ENCODE assay signal across 16 cellular contexts in the genomic region with DNA sequence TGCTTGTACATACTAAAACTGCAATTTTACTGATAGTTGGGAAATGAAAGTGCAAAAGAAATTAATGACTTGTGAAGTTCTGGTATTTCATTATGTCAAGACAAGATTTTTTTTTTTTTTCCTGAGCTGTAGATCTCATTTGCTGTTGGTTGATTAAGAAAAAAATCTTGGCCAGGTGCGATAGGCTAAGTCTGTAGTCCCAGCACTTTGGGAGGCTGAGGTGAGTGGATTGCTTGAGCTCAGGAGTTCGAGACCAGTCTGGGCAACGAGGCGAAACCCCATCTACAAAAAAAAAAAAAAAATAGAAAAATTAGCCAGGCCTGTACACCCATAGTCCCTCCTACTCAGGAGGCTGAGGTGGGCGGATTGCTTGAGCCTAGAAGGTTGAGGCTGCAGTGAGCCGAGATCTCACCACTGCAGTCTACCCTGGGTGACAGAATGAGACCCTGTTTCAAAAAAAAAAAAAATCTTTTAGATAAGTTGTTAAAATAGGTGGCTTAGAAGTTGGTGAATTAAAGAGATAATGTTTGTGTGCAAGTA. TPM values are rescaled to one million over a fixed set of nuclear protein-coding genes. Genes with fewer than 3 reads are reported as not detected.
A peak's percentile ranks its signal among the peaks of the same experiment; 100 is the strongest.
DNase-seq lines count a peak whose midpoint lies in the region; ATAC-seq and TF ChIP-seq lines count a peak whose summit lies in the region.
"Had no signal": no experiment of that assay in that cellular context is flagged by ENCODE, and none has a peak within 500 bp of the region (broad histone marks: within the 10 kb centered on the region; RNA-seq: fewer than 3 reads in every experiment).

No MANE protein-coding gene starts in this region.

- intact Hi-C loops in left ventricle myocardium inferior (cut with micrococcal nuclease), result no loop called here

- H3K27ac ChIP-seq in KMS-11 (no peak overlapping the region), left ventricle myocardium inferior (replicated peaks) (no peak overlapping the region)
- H3K27ac ChIP-seq: esophagus muscularis mucosa had no signal

- H3K27me3 Mint-ChIP-seq in activated CD8-positive, alpha-beta memory T cell treated with anti-CD3 and anti-CD28 coated beads, Interleukin-2, amount 10 ng/mL, durations not matched to agents 7 days and 5 days, result no peaks in the 10 kb centered on the region
- no peaks in the 10 kb centered on the region for H3K27me3 Mint-ChIP-seq in activated T-helper 17 cell treated with anti-CD3 and anti-CD28 coated beads, Interleukin-2, amount 50 U/mL, for 72 hours

- peaks cover 43% of the 10 kb centered on the region for H3K36me3 Mint-ChIP-seq in activated CD8-positive, alpha-beta memory T cell treated with anti-CD3 and anti-CD28 coated beads, Interleukin-2, amount 10 ng/mL, durations not matched to agents 7 days and 5 days
- peaks cover 82% of the 10 kb centered on the region for H3K36me3 Mint-ChIP-seq in activated T-helper 17 cell treated with anti-CD3 and anti-CD28 coated beads, Interleukin-2, amount 50 U/mL, for 72 hours (ENCODE audit: low read depth)
- H3K36me3 Mint-ChIP-seq in stimulated activated effector memory CD8-positive, alpha-beta T cell treated with anti-CD3 and anti-CD28 coated beads, Interleukin-12 subunit alpha, Interleukin-12 subunit beta, amount 100 ng/mL, for 72 hours, result peaks cover 76% of the 10 kb centered on the region

- no peak overlapping the region for H2AFZ ChIP-seq in KMS-11 (ENCODE audit: low read depth)

- H3K4me1 Mint-ChIP-seq in activated CD8-positive, alpha-beta memory T cell treated with anti-CD3 and anti-CD28 coated beads, Interleukin-2, amount 10 ng/mL, durations not matched to agents 7 days and 5 days, result peaks cover 73% of the 10 kb centered on the region
- H3K4me1 Mint-ChIP-seq in activated T-helper 17 cell treated with anti-CD3 and anti-CD28 coated beads, Interleukin-2, amount 50 U/mL, for 72 hours, result peaks cover 53% of the 10 kb centered on the region
- H3K4me1 Mint-ChIP-seq in stimulated activated effector memory CD8-positive, alpha-beta T cell treated with anti-CD3 and anti-CD28 coated beads, Interleukin-12 subunit alpha, Interleukin-12 subunit beta, amount 100 ng/mL, for 72 hours, result peaks cover 73% of the 10 kb centered on the region

- peak overlapping the region; percentile 58; the same call in 1 of the 2 replicates for H3K4me2 ChIP-seq in KMS-11

- CTCF ChIA-PET in activated CD8-positive, alpha-beta memory T cell treated with anti-CD3 and anti-CD28 coated beads, Interleukin-2, amount 10 ng/mL, durations not matched to agents 7 days and 5 days (lab: Charles Lee), result interaction anchor here (0.7 to 5.0 kb wide), 6 partner anchors 11 to 118 kb away, joined by 3 to 35 read pairs (median 3); a partner anchor contains a TSS

- TF ChIP-seq CTCF in KMS-11 (conservative IDR thresholded peaks at IDR 0.05; ENCODE audit: low read depth, low read length), result no peak
- TF ChIP-seq CTCF in left ventricle myocardium inferior (IDR thresholded peaks at IDR 0.05; ENCODE audit: borderline replicate concordance), result no peak

- ATAC-seq in activated CD8-positive, alpha-beta memory T cell treated with anti-CD3 and anti-CD28 coated beads, Interleukin-2, amount 10 ng/mL, durations not matched to agents 7 days and 5 days, result no peak
- no peak for ATAC-seq in activated T-helper 17 cell treated with anti-CD3 and anti-CD28 coated beads, Interleukin-2, amount 50 U/mL, for 72 hours (replicated peaks)
- ATAC-seq in stimulated activated effector memory CD8-positive, alpha-beta T cell treated with anti-CD3 and anti-CD28 coated beads, Interleukin-12 subunit alpha, Interleukin-12 subunit beta, amount 100 ng/mL, for 72 hours, result peak; percentile 33
- ATAC-seq in HG03571 (IDR thresholded peaks at IDR 0.05; ENCODE audit: unreplicated experiment), result no peak
- ATAC-seq: WTC11 had no signal

- peaks cover 89% of the 10 kb centered on the region for H3K79me2 ChIP-seq in KMS-11 (ENCODE audit: insufficient read depth, low read depth)

- H3K27ac Mint-ChIP-seq in activated CD8-positive, alpha-beta memory T cell treated with anti-CD3 and anti-CD28 coated beads, Interleukin-2, amount 10 ng/mL, durations not matched to agents 7 days and 5 days, result peak overlapping the region; percentile 89
- H3K27ac Mint-ChIP-seq in activated T-helper 17 cell treated with anti-CD3 and anti-CD28 coated beads, Interleukin-2, amount 50 U/mL, for 72 hours, result peak overlapping the region; percentile 88
- peak overlapping the region; percentile 69 for H3K27ac Mint-ChIP-seq in stimulated activated effector memory CD8-positive, alpha-beta T cell treated with anti-CD3 and anti-CD28 coated beads, Interleukin-12 subunit alpha, Interleukin-12 subunit beta, amount 100 ng/mL, for 72 hours
- H3K27ac Mint-ChIP-seq: WTC11 had no signal

- H3K9ac ChIP-seq in KMS-11, result no peak overlapping the region

- no peaks in the 10 kb centered on the region; the same call in 1 of the 2 replicates for H3K36me3 ChIP-seq in KMS-11 (ENCODE audit: insufficient read depth)
- H3K36me3 ChIP-seq in left ventricle myocardium inferior, result no peaks in the 10 kb centered on the region
- H3K36me3 ChIP-seq: esophagus muscularis mucosa, transverse colon had no signal

- no peak overlapping the region for H3K4me3 ChIP-seq in KMS-11 (IDR thresholded peaks at IDR 0.05; ENCODE audit: insufficient read depth, low read depth, low read length)
- no peak overlapping the region for H3K4me3 ChIP-seq in left ventricle myocardium inferior
- H3K4me3 ChIP-seq: esophagus muscularis mucosa, transverse colon had no signal

- H4K20me1 ChIP-seq in KMS-11 (ENCODE audit: insufficient read depth), result no peaks in the 10 kb centered on the region; the same call in 1 of the 2 replicates

- no peaks in the 10 kb centered on the region for H3K9me3 Mint-ChIP-seq in activated CD8-positive, alpha-beta memory T cell treated with anti-CD3 and anti-CD28 coated beads, Interleukin-2, amount 10 ng/mL, durations not matched to agents 7 days and 5 days (ENCODE audit: low read depth)
- no peaks in the 10 kb centered on the region for H3K9me3 Mint-ChIP-seq in activated T-helper 17 cell treated with anti-CD3 and anti-CD28 coated beads, Interleukin-2, amount 50 U/mL, for 72 hours
- no peaks in the 10 kb centered on the region for H3K9me3 Mint-ChIP-seq in stimulated activated effector memory CD8-positive, alpha-beta T cell treated with anti-CD3 and anti-CD28 coated beads, Interleukin-12 subunit alpha, Interleukin-12 subunit beta, amount 100 ng/mL, for 72 hours

- no peak for DNase-seq in activated CD8-positive, alpha-beta memory T cell treated with anti-CD3 and anti-CD28 coated beads, Interleukin-2, amount 10 ng/mL, durations not matched to agents 7 days and 5 days
- DNase-seq in activated CD8-positive, alpha-beta memory T cell treated with anti-CD3 and anti-CD28 coated beads for 24 hours, result no peak
- peak in 1 of 2 donors; percentile 51 for DNase-seq in stimulated activated effector memory CD8-positive, alpha-beta T cell treated with anti-CD3 and anti-CD28 coated beads, Interleukin-12 subunit alpha, Interleukin-12 subunit beta, amount 100 ng/mL, for 72 hours (ENCODE audit: low spot score in 2 of 2)
- no peak for DNase-seq in putamen (ENCODE audit: low spot score)
- DNase-seq in left ventricle myocardium inferior, result no peak
- DNase-seq: dermis blood vessel endothelial cell, EL, NCI-H2029 treated with DMSO at 0.1 percent for 48 hours, NCI-H69, occipital lobe, transverse colon had no signal

- H3K4me1 ChIP-seq in KMS-11 (ENCODE audit: low read depth, poor library complexity, severe bottlenecking), result peaks cover 95% of the 10 kb centered on the region
- peaks cover 31% of the 10 kb centered on the region for H3K4me1 ChIP-seq in left ventricle myocardium inferior

- no peaks in the 10 kb centered on the region for H3K27me3 ChIP-seq in KMS-11 (ENCODE audit: insufficient read depth, low read depth)
- no peaks in the 10 kb centered on the region for H3K27me3 ChIP-seq in left ventricle myocardium inferior (ENCODE audit: low read depth)
- H3K27me3 ChIP-seq: esophagus muscularis mucosa, transverse colon had no signal

- peak overlapping the region; percentile 73 for H3K4me3 Mint-ChIP-seq in activated CD8-positive, alpha-beta memory T cell treated with anti-CD3 and anti-CD28 coated beads, Interleukin-2, amount 10 ng/mL, durations not matched to agents 7 days and 5 days
- peak overlapping the region; percentile 83 for H3K4me3 Mint-ChIP-seq in activated T-helper 17 cell treated with anti-CD3 and anti-CD28 coated beads, Interleukin-2, amount 50 U/mL, for 72 hours
- H3K4me3 Mint-ChIP-seq in stimulated activated effector memory CD8-positive, alpha-beta T cell treated with anti-CD3 and anti-CD28 coated beads, Interleukin-12 subunit alpha, Interleukin-12 subunit beta, amount 100 ng/mL, for 72 hours, result peak overlapping the region; percentile 76
- H3K4me3 Mint-ChIP-seq: WTC11 had no signal

- no peaks in the 10 kb centered on the region for H3K9me3 ChIP-seq in left ventricle myocardium inferior (replicated peaks)
- H3K9me3 ChIP-seq: esophagus muscularis mucosa, transverse colon had no signal

RNA-seq across cellular contexts. Expression of a gene that starts 12.2 kb away (rescaled TPM):
- total RNA-seq in activated CD8-positive, alpha-beta memory T cell treated with anti-CD3 and anti-CD28 coated beads, Interleukin-2, amount 10 ng/mL, durations not matched to agents 7 days and 5 days, result 100 to 1,000 TPM; 118 to 149 TPM
- 100 to 1,000 TPM; 107 to 110 TPM for total RNA-seq in activated T-helper 17 cell treated with anti-CD3 and anti-CD28 coated beads, Interleukin-2, amount 50 U/mL, for 72 hours
- 10.3 TPM for total RNA-seq in left ventricle myocardium inferior
